Comparison of ENCODE assay signal across 24 cellular contexts in the genomic region with DNA sequence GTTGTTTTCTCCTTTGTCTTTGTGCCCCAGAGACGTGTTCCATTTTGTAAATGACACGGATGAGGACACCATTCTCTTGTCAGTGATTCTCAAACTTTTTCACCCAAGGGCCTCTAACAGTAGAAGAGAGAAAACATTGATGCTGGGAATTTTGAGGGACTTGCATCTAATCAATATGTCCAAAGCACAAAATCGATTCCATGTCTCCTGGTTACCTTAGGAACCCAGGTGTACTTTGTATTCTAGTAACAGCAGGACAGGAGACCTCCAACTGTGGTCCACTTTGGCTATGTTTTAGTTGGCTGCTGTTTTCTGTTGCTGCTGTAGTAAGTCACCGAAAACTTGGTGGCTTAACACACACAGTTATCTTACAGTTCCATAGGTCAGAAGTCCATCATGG. TPM values are rescaled to one million over a fixed set of nuclear protein-coding genes. Genes with fewer than 3 reads are reported as not detected.
DNase-seq lines count a peak whose midpoint lies in the region; ATAC-seq, FAIRE-seq and TF ChIP-seq lines count a peak whose summit lies in the region.
"Had no signal": no experiment of that assay in that cellular context is flagged by ENCODE, and none has a peak within 500 bp of the region (broad histone marks: within the 10 kb centered on the region; RNA-seq: fewer than 3 reads in every experiment).

No MANE protein-coding gene starts in this region.

- TF ChIP-seq CTCF in bronchial epithelial cell (IDR thresholded peaks at IDR 0.05; ENCODE audit: insufficient read depth, low read length, severe bottlenecking), result no peak
- TF ChIP-seq CTCF in right lobe of liver (IDR thresholded peaks at IDR 0.05), result no peak
- TF ChIP-seq CTCF in lower lobe of right lung (IDR thresholded peaks at IDR 0.05), result no peak
- TF ChIP-seq CTCF in tibial nerve (IDR thresholded peaks at IDR 0.05), result no peak

- 14% methylated on average over 3 of the region's 4 CpGs for WGBS in right lobe of liver (ENCODE audit: insufficient coverage, low coverage, low lambda C conversion rate, missing lambda C conversion rate)
- WGBS in tibial nerve, 2 donors, result 79 to 82% methylated on average over 4 of the region's 4 CpGs

- TF ChIP-seq POLR2A in right lobe of liver (IDR thresholded peaks at IDR 0.05) (no peak), tibial nerve (IDR thresholded peaks at IDR 0.05) (no peak)

- DNase-seq in NCI-H146 (lab: John Stamatoyannopoulos, UW) (peak; percentile 90), bronchial epithelial cell (ENCODE audit: low read depth) (no peak), left lobe of liver (ENCODE audit: low spot score) (peak; percentile 57), right lobe of liver (no peak), GDM1 (lab: John Stamatoyannopoulos, UW) (no peak), lower lobe of right lung (no peak), tibial nerve (ENCODE audit: low spot score in 2 of 2) (no peak)
- DNase-seq: 8988T; ACHN; AML-193; BE2C; Calu3; CD4-positive, alpha-beta memory T cell; COR-L47; DMS53; DMS79 treated with DMSO at 0.1 percent for 48 hours; GOT3; HFFc6 had no signal

- H3K36me3 ChIP-seq in bronchial epithelial cell (ENCODE audit: control insufficient read depth, insufficient read depth, low read length) (no peaks in the 10 kb centered on the region), right lobe of liver (no peaks in the 10 kb centered on the region), lower lobe of right lung (no peaks in the 10 kb centered on the region), tibial nerve (no peaks in the 10 kb centered on the region)
- H3K36me3 ChIP-seq: BE2C; BLaER1 treated with 17β-estradiol and CSF1 and Interleukin-3, amounts not matched to agents 10 nM and 100 nM; HAP-1 had no signal

- H3K4me1 ChIP-seq in right lobe of liver, result peaks cover 0 to 31% (median 3%) of the 10 kb centered on the region in 4 donors
- H3K4me1 ChIP-seq in lower lobe of right lung, result no peaks in the 10 kb centered on the region
- no peaks in the 10 kb centered on the region for H3K4me1 ChIP-seq in tibial nerve
- H3K4me1 ChIP-seq: HAP-1 had no signal

- peak; percentile 64 for FAIRE-seq in bronchial epithelial cell (lab: Jason Lieb, UNC)
- FAIRE-seq: A549, GM12892, H54 had no signal

- H3K27me3 ChIP-seq in bronchial epithelial cell (ENCODE audit: control insufficient read depth, insufficient read depth, low read length), result no peaks in the 10 kb centered on the region
- H3K27me3 ChIP-seq in right lobe of liver, result no peaks in the 10 kb centered on the region
- H3K27me3 ChIP-seq in lower lobe of right lung (ENCODE audit: low read depth), result no peaks in the 10 kb centered on the region
- no peaks in the 10 kb centered on the region for H3K27me3 ChIP-seq in tibial nerve
- H3K27me3 ChIP-seq: BE2C; BLaER1 treated with 17β-estradiol and CSF1 and Interleukin-3, amounts not matched to agents 10 nM and 100 nM had no signal

- H3K9me3 ChIP-seq in right lobe of liver (no peaks in the 10 kb centered on the region), lower lobe of right lung (no peaks in the 10 kb centered on the region), tibial nerve (no peaks in the 10 kb centered on the region)
- H3K9me3 ChIP-seq: BE2C had no signal

- ATAC-seq in left lobe of liver (peak; percentile 81), right lobe of liver (peak; percentile 77 to 89 (median 82)), lower lobe of right lung (no peak), HG02840 (IDR thresholded peaks at IDR 0.05; ENCODE audit: low FRiP score, unreplicated experiment) (no peak)
- ATAC-seq: A549 had no signal

- intact Hi-C loops in right lobe of liver (cut with DNase I) (no loop called here), lower lobe of right lung (cut with DNase I) (no loop called here)

- H3K27ac ChIP-seq in right lobe of liver, result peak overlapping the region in 1 of 3 donors; percentile 19
- H3K27ac ChIP-seq in lower lobe of right lung, result no peak overlapping the region
- H3K27ac ChIP-seq in tibial nerve, result no peak overlapping the region
- H3K27ac ChIP-seq: BLaER1 treated with 17β-estradiol and CSF1 and Interleukin-3, amounts not matched to agents 10 nM and 100 nM had no signal

- TF ChIP-seq EP300 in tibial nerve (IDR thresholded peaks at IDR 0.05), result no peak

- H3K4me3 ChIP-seq in bronchial epithelial cell (ENCODE audit: low read depth, low read length), result no peak overlapping the region
- H3K4me3 ChIP-seq in right lobe of liver, result no peak overlapping the region
- H3K4me3 ChIP-seq in lower lobe of right lung, result no peak overlapping the region
- H3K4me3 ChIP-seq in tibial nerve, result no peak overlapping the region
- H3K4me3 ChIP-seq: A549; BLaER1 treated with 17β-estradiol and CSF1 and Interleukin-3, amounts not matched to agents 10 nM and 100 nM; HAP-1 had no signal

RNA-seq across cellular contexts. Expression of gene ZBTB38, which starts 24.5 kb away (rescaled TPM):
- total RNA-seq in bronchial epithelial cell (59.0 and 61.2 TPM in 2 replicates), left lobe of liver (26.6 TPM), right lobe of liver (10 to 100 TPM; 29.4 to 75.2 (median 36.6) TPM), lower lobe of right lung (89.6 TPM), tibial nerve (100 to 1,000 TPM; 121 to 171 (median 150) TPM)

Comparison
In these comparisons a context has a peak if more than half of its experiments do, and no peak if none do; other contexts are left out.
1. DNase-seq: peak in NCI-H146 (single experiment) and left lobe of liver (single experiment); none in bronchial epithelial cell (single experiment), right lobe of liver (0 of 3), GDM1 (single experiment), lower lobe of right lung (single experiment) and tibial nerve (0 of 2).
2. ATAC-seq: peak in left lobe of liver (single experiment) and right lobe of liver (4 of 4); none in lower lobe of right lung (0 of 2) and HG02840 (single experiment).